In genomic region chrX:134183665-134184064, GRCh38 we compare ENCODE assay signal across 20 cellular contexts. TPM values are rescaled to one million over a fixed set of nuclear protein-coding genes. Genes with fewer than 3 reads are reported as not detected.
DNase-seq lines count a peak whose midpoint lies in the region; ATAC-seq, FAIRE-seq and TF ChIP-seq lines count a peak whose summit lies in the region.
"Had no signal": no experiment of that assay in that cellular context is flagged by ENCODE, and none has a peak within 500 bp of the region (broad histone marks: within the 10 kb centered on the region; RNA-seq: fewer than 3 reads in every experiment).

No MANE protein-coding gene starts in this region.

- CTCF ChIA-PET in A549 (lab: Yijun Ruan, JAX): no interaction called here
- CTCF ChIA-PET in activated CD8-positive, alpha-beta T cell treated with anti-CD3 and anti-CD28 coated beads, Interleukin-2, amount 10 ng/mL, durations not matched to agents 7 days and 5 days (lab: Charles Lee): no interaction called here

- no peak overlapping the region for H2AFZ ChIP-seq in DND-41 (ENCODE audit: low read depth, low read length)

- no peak overlapping the region for H3K27ac ChIP-seq in A549
- peak overlapping the region; percentile 50; the same call in 1 of the 2 replicates for H3K27ac ChIP-seq in DND-41 (ENCODE audit: low read length)
- peak overlapping the region; percentile 9 for H3K27ac ChIP-seq in KOPT-K1 (ENCODE audit: low read depth, low read length, poor library complexity, severe bottlenecking)
- H3K27ac ChIP-seq: KMS-11 had no signal

- no peak for DNase-seq in A549 (ENCODE audit: low read depth in 1 of 2, low spot score in 1 of 2)
- DNase-seq in DND-41: no peak
- no peak for DNase-seq in neural crest cell (ENCODE audit: low read depth, low spot score)
- DNase-seq in stimulated activated CD4-positive, alpha-beta T cell treated with anti-CD3 and anti-CD28 coated beads, Interleukin-12 subunit alpha, Interleukin-12 subunit beta, amount 100 ng/mL, for 4 hours: no peak
- DNase-seq in activated CD8-positive, alpha-beta T cell treated with anti-CD3 and anti-CD28 coated beads, Interleukin-2, amount 10 ng/mL, durations not matched to agents 7 days and 5 days: no peak
- DNase-seq: ACHN; BE2C; C1 segment of cervical spinal cord; Calu3; CD4-positive, alpha-beta T cell; DMS79 treated with DMSO at 0.1 percent for 48 hours; EL; GOT3; H7 had no signal

- no peak overlapping the region for H3K9ac ChIP-seq in DND-41 (ENCODE audit: low read depth, low read length)
- H3K9ac ChIP-seq: KMS-11 had no signal

- TF ChIP-seq RAD21 in A549 (conservative IDR thresholded peaks at IDR 0.05 in 1 of 2, IDR thresholded peaks at IDR 0.05 in 1 of 2): no peak

- H3K4me1 ChIP-seq in A549 (no peaks in the 10 kb centered on the region), DND-41 (ENCODE audit: insufficient read depth, low read length) (peaks cover 46% of the 10 kb centered on the region)
- H3K4me1 ChIP-seq: BE2C had no signal

- H3K9me3 Mint-ChIP-seq in neural crest cell: peaks cover 3% of the 10 kb centered on the region
- no peaks in the 10 kb centered on the region for H3K9me3 Mint-ChIP-seq in activated CD8-positive, alpha-beta T cell treated with anti-CD3 and anti-CD28 coated beads, Interleukin-2, amount 10 ng/mL, durations not matched to agents 7 days and 5 days (ENCODE audit: insufficient read depth)
- H3K9me3 Mint-ChIP-seq: CD4-positive, alpha-beta T cell had no signal

- H3K36me3 ChIP-seq in DND-41 (ENCODE audit: insufficient read depth, low read length) (no peaks in the 10 kb centered on the region), KOPT-K1 (ENCODE audit: insufficient read depth, low read length) (no peaks in the 10 kb centered on the region)
- H3K36me3 ChIP-seq: BE2C had no signal

- no peak for FAIRE-seq in A549 (lab: Jason Lieb, UNC)
- FAIRE-seq: GM12891, GM18507 had no signal

- WGBS in A549 (ENCODE audit: missing lambda C conversion rate): 33% methylated on average over 6 of the region's 6 CpGs

- H4K20me1 ChIP-seq in DND-41 (ENCODE audit: insufficient read depth, low read length): no peaks in the 10 kb centered on the region

- no peak overlapping the region for H3K4me2 ChIP-seq in A549
- H3K4me2 ChIP-seq in DND-41 (ENCODE audit: insufficient read depth, low read length): no peak overlapping the region
- H3K4me2 ChIP-seq: KMS-11 had no signal

- no peak overlapping the region for H3K4me3 Mint-ChIP-seq in neural crest cell
- no peak overlapping the region for H3K4me3 Mint-ChIP-seq in activated CD8-positive, alpha-beta T cell treated with anti-CD3 and anti-CD28 coated beads, Interleukin-2, amount 10 ng/mL, durations not matched to agents 7 days and 5 days
- H3K4me3 Mint-ChIP-seq: CD4-positive, alpha-beta T cell had no signal

- peaks cover 75% of the 10 kb centered on the region for H3K4me1 Mint-ChIP-seq in neural crest cell
- H3K4me1 Mint-ChIP-seq in activated CD8-positive, alpha-beta T cell treated with anti-CD3 and anti-CD28 coated beads, Interleukin-2, amount 10 ng/mL, durations not matched to agents 7 days and 5 days (ENCODE audit: low read depth): peaks cover 33% of the 10 kb centered on the region

- no peak for TF ChIP-seq EP300 in A549 (IDR thresholded peaks at IDR 0.05)

- no peak for TF ChIP-seq POLR2A in A549 (IDR thresholded peaks at IDR 0.05; ENCODE audit: low read length)

- ATAC-seq in A549: no peak
- ATAC-seq in DND-41 (ENCODE audit: insufficient read depth, low read depth): no peak
- no peak for ATAC-seq in activated CD8-positive, alpha-beta T cell treated with anti-CD3 and anti-CD28 coated beads, Interleukin-2, amount 10 ng/mL, durations not matched to agents 7 days and 5 days
- no peak for ATAC-seq in GM21423 (IDR thresholded peaks at IDR 0.05; ENCODE audit: unreplicated experiment)

- H3K27ac Mint-ChIP-seq in neural crest cell (ENCODE audit: unreplicated experiment): peak overlapping the region; percentile 80
- H3K27ac Mint-ChIP-seq in activated CD8-positive, alpha-beta T cell treated with anti-CD3 and anti-CD28 coated beads, Interleukin-2, amount 10 ng/mL, durations not matched to agents 7 days and 5 days: no peak overlapping the region
- H3K27ac Mint-ChIP-seq: CD4-positive, alpha-beta T cell had no signal

- H3K9me3 ChIP-seq in A549: no peaks in the 10 kb centered on the region
- H3K9me3 ChIP-seq in DND-41 (ENCODE audit: insufficient read depth, low read length, severe bottlenecking): no peaks in the 10 kb centered on the region
- H3K9me3 ChIP-seq in KOPT-K1 (ENCODE audit: insufficient read depth, low read length, poor library complexity, severe bottlenecking): no peaks in the 10 kb centered on the region
- H3K9me3 ChIP-seq: BE2C had no signal

- no peaks in the 10 kb centered on the region for H3K36me3 Mint-ChIP-seq in neural crest cell (ENCODE audit: low read depth)
- no peaks in the 10 kb centered on the region for H3K36me3 Mint-ChIP-seq in activated CD8-positive, alpha-beta T cell treated with anti-CD3 and anti-CD28 coated beads, Interleukin-2, amount 10 ng/mL, durations not matched to agents 7 days and 5 days (ENCODE audit: low read depth)

- no peaks in the 10 kb centered on the region for H3K27me3 Mint-ChIP-seq in neural crest cell (ENCODE audit: low read depth)
- peaks cover 4% of the 10 kb centered on the region for H3K27me3 Mint-ChIP-seq in activated CD8-positive, alpha-beta T cell treated with anti-CD3 and anti-CD28 coated beads, Interleukin-2, amount 10 ng/mL, durations not matched to agents 7 days and 5 days (ENCODE audit: low read depth)

- TF ChIP-seq CTCF in A549 (IDR thresholded peaks at IDR 0.05): no peak
- no peak for TF ChIP-seq CTCF in DND-41 (IDR thresholded peaks at IDR 0.05; ENCODE audit: borderline replicate concordance, extremely low read depth, low read length, poor library complexity, severe bottlenecking)
- TF ChIP-seq CTCF in neural crest cell (conservative IDR thresholded peaks at IDR 0.05): no peak

- H3K4me3 ChIP-seq in A549 (no peak overlapping the region), DND-41 (ENCODE audit: low read depth in 1 of 2, low read length in 2 of 2) (no peak overlapping the region)

- peaks cover 13% of the 10 kb centered on the region for H3K79me2 ChIP-seq in DND-41 (ENCODE audit: insufficient read depth, low read length)

- H3K27me3 ChIP-seq in DND-41 (ENCODE audit: insufficient read depth, low read length, poor library complexity): no peaks in the 10 kb centered on the region
- H3K27me3 ChIP-seq: BE2C had no signal

- POLR2A ChIA-PET in A549 (lab: Yijun Ruan, JAX): no interaction called here
- POLR2A ChIA-PET in activated CD8-positive, alpha-beta T cell treated with anti-CD3 and anti-CD28 coated beads, Interleukin-2, amount 10 ng/mL, durations not matched to agents 7 days and 5 days (lab: Charles Lee): no interaction called here

TF ChIP-seq in A549, 52 proteins besides CTCF, POLR2A, EP300 and RAD21:
- TF ChIP-seq, protein P1, sequence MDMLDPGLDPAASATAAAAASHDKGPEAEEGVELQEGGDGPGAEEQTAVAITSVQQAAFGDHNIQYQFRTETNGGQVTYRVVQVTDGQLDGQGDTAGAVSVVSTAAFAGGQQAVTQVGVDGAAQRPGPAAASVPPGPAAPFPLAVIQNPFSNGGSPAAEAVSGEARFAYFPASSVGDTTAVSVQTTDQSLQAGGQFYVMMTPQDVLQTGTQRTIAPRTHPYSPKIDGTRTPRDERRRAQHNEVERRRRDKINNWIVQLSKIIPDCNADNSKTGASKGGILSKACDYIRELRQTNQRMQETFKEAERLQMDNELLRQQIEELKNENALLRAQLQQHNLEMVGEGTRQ (IDR thresholded peaks at IDR 0.05): peak; percentile 61; the same call in 1 of the 2 replicates
- TF ChIP-seq HOXB5 (CRISPR knock-in tag; IDR thresholded peaks at IDR 0.05): no peak
TF ChIP-seq in A549: peak in this region for 1.

RNA-seq across cellular contexts. Expression of gene CCDC160, which starts 53.3 kb away (rescaled TPM):
- polyA plus RNA-seq in A549 (2011; rRNA removed): 0.09 TPM in 1 of 2 replicates, not detected in the other
- not detected in 2 replicates for polyA plus RNA-seq in A549 (2012; cell fraction: cytosol; rRNA removed)
- not detected in 2 replicates for polyA plus RNA-seq in A549 (2012; cell fraction: nucleus; rRNA removed)
- polyA plus RNA-seq in A549 (2017; fragmentation: RNase III; extraction: RNeasy Plus Mini Kit Qiagen cat#74134 plus additional on column Dnase treatment): 0.07 TPM in 1 of 3 replicates, not detected in the others
- polyA minus RNA-seq in A549 (2011; rRNA and poly(A)+ RNA removed): not detected in 2 replicates
- 8.5 and 9.1 TPM in 2 replicates for total RNA-seq in neural crest cell
- not detected for total RNA-seq in activated CD8-positive, alpha-beta T cell treated with anti-CD3 and anti-CD28 coated beads, Interleukin-2, amount 10 ng/mL, durations not matched to agents 7 days and 5 days
- total RNA-seq: A172; CD4-positive, alpha-beta T cell had no signal

Comparison
In these comparisons a context has a peak if more than half of its experiments do, and no peak if none do; other contexts are left out.
1. H3K27ac ChIP-seq: peak in DND-41 (single experiment) and KOPT-K1 (single experiment); none in A549 (0 of 2).